In the genomic region with DNA sequence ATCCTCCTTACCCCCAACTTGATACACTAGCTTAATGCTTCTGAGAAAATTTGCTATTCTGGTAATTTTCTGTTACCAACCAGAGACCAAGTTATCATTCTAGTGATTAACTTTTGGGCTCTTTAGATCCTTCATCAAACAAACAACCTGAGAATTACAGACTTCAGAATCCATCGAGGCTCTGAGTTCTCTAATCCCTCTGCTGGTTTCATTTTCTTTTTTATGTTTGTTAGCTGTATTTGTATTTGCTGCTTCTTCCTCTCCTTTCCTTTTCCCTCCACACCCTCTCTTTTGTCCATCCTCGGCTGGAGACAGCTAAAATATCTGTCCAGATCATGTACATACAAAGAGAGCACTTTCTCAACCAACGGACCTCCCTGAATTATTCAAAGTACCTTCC, we compare ENCODE assay signal across 10 cellular contexts.
DNase-seq lines count a peak whose midpoint lies in the region; ATAC-seq and TF ChIP-seq lines count a peak whose summit lies in the region.
"Had no signal": no experiment of that assay in that cellular context is flagged by ENCODE, and none has a peak within 500 bp of the region (broad histone marks: within the 10 kb centered on the region; RNA-seq: fewer than 3 reads in every experiment).

No MANE protein-coding gene starts in this region.

- DNase-seq in IMR-90: no peak
- no peak for DNase-seq in activated T-helper 2 cell treated with anti-CD3 and anti-CD28 coated beads, Interferon-gamma antibody, Interleukin-2, Interleukin-4, amounts not matched to agents 10 μg/mL and 5 μg/mL and 100 μg/mL, durations not matched to agents 14 hours and 24 hours and 36 hours (ENCODE audit: low spot score)
- no peak for DNase-seq in activated gamma-delta T cell treated with Interleukin-2 at 50 U/mL for 16 hours
- no peak for DNase-seq in D341Med (ENCODE audit: low spot score)
- no peak for DNase-seq in omental fat pad (ENCODE audit: low spot score)
- no peak for DNase-seq in NCI-H1417 treated with DMSO at 0.1 percent for 48 hours (lab: John Stamatoyannopoulos, UW)
- DNase-seq: foreskin keratinocyte had no signal

- no peaks in the 10 kb centered on the region for H3K27me3 ChIP-seq in BLaER1
- H3K27me3 ChIP-seq in IMR-90 (ENCODE audit: control insufficient read depth, insufficient read depth, low read length): no peaks in the 10 kb centered on the region
- no peaks in the 10 kb centered on the region for H3K27me3 ChIP-seq in muscle layer of colon (ENCODE audit: control insufficient read depth in 1 of 2, insufficient read depth in 2 of 2, low read length in 2 of 2)
- H3K27me3 ChIP-seq: foreskin keratinocyte had no signal

- H4K20me1 ChIP-seq in BLaER1 (no peaks in the 10 kb centered on the region), IMR-90 (ENCODE audit: insufficient read depth, low read length) (no peaks in the 10 kb centered on the region)

- no peak overlapping the region for H3K4ac ChIP-seq in IMR-90 (ENCODE audit: low read depth, low read length)

- H3K27ac Mint-ChIP-seq in activated T-helper 2 cell treated with anti-CD3 and anti-CD28 coated beads, Interferon-gamma antibody, Interleukin-2, Interleukin-4, amounts not matched to agents 10 μg/mL and 5 μg/mL and 100 μg/mL, durations not matched to agents 14 hours and 24 hours and 36 hours: peak overlapping the region; percentile 88

- in situ Hi-C loops in IMR-90 (cut with MboI; ENCODE audit: low sequenced_read_pairs): no loop called here

- no peak for TF ChIP-seq RAD21 in IMR-90 (IDR thresholded peaks at IDR 0.05; ENCODE audit: low read length)

- intact Hi-C loops in IMR-90 (cut with micrococcal nuclease): no loop called here
- intact Hi-C loops in activated T-helper 2 cell treated with anti-CD3 and anti-CD28 coated beads, Interferon-gamma antibody, Interleukin-2, Interleukin-4, amounts not matched to agents 10 μg/mL and 5 μg/mL and 100 μg/mL, durations not matched to agents 14 hours and 24 hours and 36 hours (cut with micrococcal nuclease): no loop called here

- H3K56ac ChIP-seq in IMR-90 (ENCODE audit: extremely low read depth, insufficient read depth, low read length): no peak overlapping the region

- no peak overlapping the region for H2AFZ ChIP-seq in IMR-90 (replicated peaks; ENCODE audit: low read length, poor library complexity)

- H2BK120ac ChIP-seq in IMR-90 (ENCODE audit: low read depth, low read length): peak overlapping the region; percentile 24; the same call in 1 of the 2 replicates

- H2BK15ac ChIP-seq in IMR-90 (ENCODE audit: low read depth, low read length): no peak overlapping the region

- ATAC-seq in IMR-90 (ENCODE audit: low read depth): peak; percentile 51
- no peak for ATAC-seq in omental fat pad (ENCODE audit: low FRiP score)
- ATAC-seq: foreskin keratinocyte had no signal

- H3K23ac ChIP-seq in IMR-90 (ENCODE audit: low read depth, low read length): no peak overlapping the region

- peak overlapping the region; percentile 82 for H3K27ac ChIP-seq in BLaER1
- no peak overlapping the region for H3K27ac ChIP-seq in IMR-90 (ENCODE audit: insufficient read depth, low read length)
- no peak overlapping the region for H3K27ac ChIP-seq in muscle layer of colon (ENCODE audit: low read depth, low read length)
- H3K27ac ChIP-seq: foreskin keratinocyte had no signal

- TF ChIP-seq CTCF in IMR-90 (conservative IDR thresholded peaks at IDR 0.05; ENCODE audit: low read depth, low read length) (no peak), omental fat pad (IDR thresholded peaks at IDR 0.05) (no peak)

- no peak overlapping the region for H2AK9ac ChIP-seq in IMR-90 (replicated peaks; ENCODE audit: low read depth, low read length, poor library complexity)

- peaks cover 60% of the 10 kb centered on the region for H3K4me1 Mint-ChIP-seq in activated T-helper 2 cell treated with anti-CD3 and anti-CD28 coated beads, Interferon-gamma antibody, Interleukin-2, Interleukin-4, amounts not matched to agents 10 μg/mL and 5 μg/mL and 100 μg/mL, durations not matched to agents 14 hours and 24 hours and 36 hours (ENCODE audit: low read depth)

- peak overlapping the region; percentile 85 for H3K4me3 Mint-ChIP-seq in activated T-helper 2 cell treated with anti-CD3 and anti-CD28 coated beads, Interferon-gamma antibody, Interleukin-2, Interleukin-4, amounts not matched to agents 10 μg/mL and 5 μg/mL and 100 μg/mL, durations not matched to agents 14 hours and 24 hours and 36 hours (ENCODE audit: low read depth)
- H3K4me3 Mint-ChIP-seq: neural crest cell had no signal

- no peak for TF ChIP-seq POLR2A in IMR-90 (IDR thresholded peaks at IDR 0.05; ENCODE audit: low read depth, low read length)

- dilution Hi-C loops in IMR-90 (cut with HindIII; ENCODE audit: low sequenced_read_pairs, unreplicated experiment): no loop called here

- H2BK20ac ChIP-seq in IMR-90 (ENCODE audit: low read depth, low read length): no peak overlapping the region; the same call in 1 of the 2 replicates

- H3K9me3 Mint-ChIP-seq in activated T-helper 2 cell treated with anti-CD3 and anti-CD28 coated beads, Interferon-gamma antibody, Interleukin-2, Interleukin-4, amounts not matched to agents 10 μg/mL and 5 μg/mL and 100 μg/mL, durations not matched to agents 14 hours and 24 hours and 36 hours: peaks cover 4% of the 10 kb centered on the region
- H3K9me3 Mint-ChIP-seq: neural crest cell had no signal

- no peak overlapping the region for H4K91ac ChIP-seq in IMR-90 (ENCODE audit: insufficient read depth, low read depth, low read length)

- H3K4me1 ChIP-seq in BLaER1 (peaks cover 79% of the 10 kb centered on the region), IMR-90 (ENCODE audit: control insufficient read depth, insufficient read depth, low read length) (peaks cover 4% of the 10 kb centered on the region; the same call in 1 of the 2 replicates), muscle layer of colon (ENCODE audit: insufficient read depth, low read length) (no peaks in the 10 kb centered on the region)
- H3K4me1 ChIP-seq: foreskin keratinocyte had no signal

- H3K4me3 ChIP-seq in BLaER1 (peak overlapping the region; percentile 55), IMR-90 (ENCODE audit: insufficient read depth, low read depth, low read length) (peak overlapping the region; percentile 9; the same call in 1 of the 2 replicates), muscle layer of colon (ENCODE audit: low read depth in 1 of 2, low read length in 2 of 2) (peak overlapping the region; percentile 14 to 35)

- no peak overlapping the region for H2BK5ac ChIP-seq in IMR-90 (ENCODE audit: low read depth, low read length, poor library complexity, severe bottlenecking)

- H3K4me2 ChIP-seq in BLaER1 (peak overlapping the region; percentile 92), IMR-90 (ENCODE audit: low read depth, low read length) (peak overlapping the region; percentile 82; the same call in 1 of the 2 replicates)

- H3K9me3 ChIP-seq in BLaER1 (no peaks in the 10 kb centered on the region), IMR-90 (ENCODE audit: control insufficient read depth, insufficient read depth, low read length) (no peaks in the 10 kb centered on the region), muscle layer of colon (ENCODE audit: low read length) (no peaks in the 10 kb centered on the region)

- POLR2A ChIA-PET in IMR-90 (lab: Charles Lee; ENCODE audit: unreplicated experiment): interaction anchor here (0.6 kb wide), 2 partner anchors 25 to 213 kb away, joined by 3 to 6 read pairs; no protein-coding TSS in a partner anchor

- 0 out of 2 replicates have a peak overlapping the region, but pooled peaks have one; percentile 10 for H3K14ac ChIP-seq in IMR-90 (replicated peaks; ENCODE audit: low read depth, low read length)

- peak overlapping the region; percentile 80 for H3K9ac ChIP-seq in BLaER1
- peak overlapping the region; percentile 58; the same call in 1 of the 2 replicates for H3K9ac ChIP-seq in IMR-90 (ENCODE audit: low read depth, low read length)
- no peak overlapping the region for H3K9ac ChIP-seq in muscle layer of colon (ENCODE audit: low read length)

- H4K8ac ChIP-seq in IMR-90 (ENCODE audit: low read depth in 2 of 2, low read length in 2 of 2): peak overlapping the region in 1 of 2 experiments; percentile 18; a peak in 2 of 4 replicates

- BruUV-seq in IMR-90 (replicated peaks; lab: Mats Ljungman, UMichigan): no TSS peak

- H3K18ac ChIP-seq in IMR-90 (ENCODE audit: low read depth, low read length): peak overlapping the region; percentile 82; the same call in 1 of the 2 replicates

- CTCF ChIA-PET in IMR-90 (lab: Yijun Ruan, JAX): interaction anchor here (1.1 kb wide), 1 partner anchor 9 kb away, joined by 4 read pairs; no protein-coding TSS in a partner anchor

- H3K36me3 Mint-ChIP-seq in activated T-helper 2 cell treated with anti-CD3 and anti-CD28 coated beads, Interferon-gamma antibody, Interleukin-2, Interleukin-4, amounts not matched to agents 10 μg/mL and 5 μg/mL and 100 μg/mL, durations not matched to agents 14 hours and 24 hours and 36 hours (ENCODE audit: low read depth): peaks cover 19% of the 10 kb centered on the region

- H4K5ac ChIP-seq in IMR-90 (ENCODE audit: low read depth, low read length): peak overlapping the region; percentile 12

- no peaks in the 10 kb centered on the region for H3K27me3 Mint-ChIP-seq in activated T-helper 2 cell treated with anti-CD3 and anti-CD28 coated beads, Interferon-gamma antibody, Interleukin-2, Interleukin-4, amounts not matched to agents 10 μg/mL and 5 μg/mL and 100 μg/mL, durations not matched to agents 14 hours and 24 hours and 36 hours (ENCODE audit: low read depth)

- H2AK5ac ChIP-seq in IMR-90 (ENCODE audit: low read depth, low read length): no peak overlapping the region

- H3K79me1 ChIP-seq in IMR-90 (ENCODE audit: low read depth in 1 of 2, low read length in 2 of 2): no peaks in the 10 kb centered on the region

- H3K36me3 ChIP-seq in BLaER1 (0 out of 2 replicates have a peak, but pooled peaks cover 7% of the 10 kb centered on the region), IMR-90 (ENCODE audit: control insufficient read depth, insufficient read depth, low read length) (no peaks in the 10 kb centered on the region), muscle layer of colon (ENCODE audit: insufficient read depth, low read length) (no peaks in the 10 kb centered on the region)

- 0 out of 2 replicates have a peak, but pooled peaks cover 5% of the 10 kb centered on the region for H3K9me1 ChIP-seq in IMR-90 (ENCODE audit: insufficient read depth, low read length)

- WGBS in IMR-90 (ENCODE audit: extremely low coverage in 2 of 2, insufficient read length in 1 of 2), 2 experiments: no CpG with 5 or more reads among the region's 3 CpGs

TF ChIP-seq in IMR-90, 13 proteins besides CTCF, POLR2A, EP300 and RAD21 (continues in another document):
- TF ChIP-seq, protein P1, sequence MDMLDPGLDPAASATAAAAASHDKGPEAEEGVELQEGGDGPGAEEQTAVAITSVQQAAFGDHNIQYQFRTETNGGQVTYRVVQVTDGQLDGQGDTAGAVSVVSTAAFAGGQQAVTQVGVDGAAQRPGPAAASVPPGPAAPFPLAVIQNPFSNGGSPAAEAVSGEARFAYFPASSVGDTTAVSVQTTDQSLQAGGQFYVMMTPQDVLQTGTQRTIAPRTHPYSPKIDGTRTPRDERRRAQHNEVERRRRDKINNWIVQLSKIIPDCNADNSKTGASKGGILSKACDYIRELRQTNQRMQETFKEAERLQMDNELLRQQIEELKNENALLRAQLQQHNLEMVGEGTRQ (IDR thresholded peaks at IDR 0.05; ENCODE audit: low read depth, low read length): no peak
- TF ChIP-seq RCOR1 (IDR thresholded peaks at IDR 0.05; ENCODE audit: insufficient replicate concordance, low read length) (no peak), CEBPB (IDR thresholded peaks at IDR 0.05; ENCODE audit: low read depth, low read length) (no peak)
